In genomic region chr2:148565272-148565894, GRCh38 we compare ENCODE assay signal across 12 cellular contexts.
DNase-seq lines count a peak whose midpoint lies in the region; ATAC-seq, FAIRE-seq and TF ChIP-seq lines count a peak whose summit lies in the region.
"Had no signal": no experiment of that assay in that cellular context is flagged by ENCODE, and none has a peak within 500 bp of the region (broad histone marks: within the 10 kb centered on the region; RNA-seq: fewer than 3 reads in every experiment).

No MANE protein-coding gene starts in this region.

- H3K4me3 ChIP-seq in WERI-Rb-1 (ENCODE audit: low read depth, low read length) (no peak overlapping the region), spleen (no peak overlapping the region)
- H3K4me3 ChIP-seq: sigmoid colon had no signal

- H3K9me3 ChIP-seq in WERI-Rb-1 (ENCODE audit: severe bottlenecking) (no peaks in the 10 kb centered on the region), spleen (no peaks in the 10 kb centered on the region)
- H3K9me3 ChIP-seq: sigmoid colon had no signal

- H3K27ac Mint-ChIP-seq in activated CD4-positive, alpha-beta T cell treated with anti-CD3 and anti-CD28 coated beads for 36 hours = no peak overlapping the region
- H3K27ac Mint-ChIP-seq: activated T-cell treated with anti-CD3 and anti-CD28 coated beads, Interleukin-2, amount 50 U/mL, for 72 hours had no signal

- peak; percentile 39 for TF ChIP-seq CTCF in WERI-Rb-1 (IDR thresholded peaks at IDR 0.05; ENCODE audit: low read depth, low read length)
- TF ChIP-seq CTCF in spleen (IDR thresholded peaks at IDR 0.05 in 8 of 11, conservative IDR thresholded peaks at IDR 0.05 in 3 of 11) = peak in 4 of 11 experiments; percentile 18 to 27 (median 24)

- peaks cover 12% of the 10 kb centered on the region for H3K4me1 Mint-ChIP-seq in activated CD4-positive, alpha-beta T cell treated with anti-CD3 and anti-CD28 coated beads for 36 hours

- CTCF ChIA-PET in activated CD4-positive, alpha-beta T cell treated with anti-CD3 and anti-CD28 coated beads for 36 hours (lab: Charles Lee) = interaction anchor here (1.1 kb wide), 1 partner anchor 10 kb away, joined by 4 read pairs; no protein-coding TSS in a partner anchor

- no peak for ATAC-seq in HG02678 (IDR thresholded peaks at IDR 0.05; ENCODE audit: unreplicated experiment)
- no peak for ATAC-seq in activated CD4-positive, alpha-beta T cell treated with anti-CD3 and anti-CD28 coated beads for 36 hours
- ATAC-seq: activated T-cell treated with anti-CD3 and anti-CD28 coated beads, Interleukin-2, amount 50 U/mL, for 72 hours; left lobe of liver had no signal

- H3K27me3 ChIP-seq in WERI-Rb-1 (ENCODE audit: insufficient read depth, low read depth, severe bottlenecking) (no peaks in the 10 kb centered on the region), spleen (replicated peaks in 1 of 7) (peaks cover 0 to 9% (median 0%) of the 10 kb centered on the region in 7 donors)
- H3K27me3 ChIP-seq: sigmoid colon had no signal

- H3K27me3 Mint-ChIP-seq in activated CD4-positive, alpha-beta T cell treated with anti-CD3 and anti-CD28 coated beads for 36 hours = no peaks in the 10 kb centered on the region

- DNase-seq in COLO668 (lab: John Stamatoyannopoulos, UW; ENCODE audit: unreplicated experiment) (peak; percentile 12), HTR-8/SVneo (ENCODE audit: insufficient read length, low spot score) (peak; percentile 28), WERI-Rb-1 (peak; percentile 13), iris pigment epithelial cell (ENCODE audit: low read depth) (peak; percentile 3), spleen (no peak), GM03348 (ENCODE audit: low spot score) (no peak)
- no peak for DNase-seq in activated CD4-positive, alpha-beta T cell treated with anti-CD3 and anti-CD28 coated beads for 36 hours
- DNase-seq: activated T-cell treated with anti-CD3 and anti-CD28 coated beads, Interleukin-2, amount 50 U/mL, for 72 hours; DMS79 treated with DMSO at 0.1 percent for 48 hours; sigmoid colon had no signal

- H3K36me3 Mint-ChIP-seq in activated CD4-positive, alpha-beta T cell treated with anti-CD3 and anti-CD28 coated beads for 36 hours (ENCODE audit: low read depth) = no peaks in the 10 kb centered on the region

- intact Hi-C loops in spleen (cut with DNase I; ENCODE audit: low total_unique reads) = no loop called here
- intact Hi-C loops in activated CD4-positive, alpha-beta T cell treated with anti-CD3 and anti-CD28 coated beads for 36 hours (cut with DNase I, micrococcal nuclease) = loop anchor here in 1 of 2 experiments (5.0 kb wide), 1 partner anchor 422 kb away; no protein-coding TSS in a partner anchor

- no peak for FAIRE-seq in HTR-8/SVneo (lab: Jason Lieb, UNC)

- no peaks in the 10 kb centered on the region for H3K4me1 ChIP-seq in spleen
- H3K4me1 ChIP-seq: sigmoid colon had no signal

- POLR2A ChIA-PET in activated CD4-positive, alpha-beta T cell treated with anti-CD3 and anti-CD28 coated beads for 36 hours (lab: Charles Lee) = no interaction called here

- WGBS in spleen, 5 donors = 54 to 76% (median 74%) methylated on average over 4 of the region's 4 CpGs

- no peaks in the 10 kb centered on the region for H3K36me3 ChIP-seq in WERI-Rb-1
- H3K36me3 ChIP-seq in spleen = no peaks in the 10 kb centered on the region
- H3K36me3 ChIP-seq: sigmoid colon had no signal

- no peak overlapping the region for H3K4me3 Mint-ChIP-seq in activated CD4-positive, alpha-beta T cell treated with anti-CD3 and anti-CD28 coated beads for 36 hours
- H3K4me3 Mint-ChIP-seq: activated T-cell treated with anti-CD3 and anti-CD28 coated beads, Interleukin-2, amount 50 U/mL, for 72 hours had no signal

- H3K27ac ChIP-seq in WERI-Rb-1 (no peak overlapping the region), spleen (no peak overlapping the region)
- H3K27ac ChIP-seq: sigmoid colon had no signal

- TF ChIP-seq POLR2A in spleen (IDR thresholded peaks at IDR 0.05) = no peak

- H3K9me3 Mint-ChIP-seq in activated CD4-positive, alpha-beta T cell treated with anti-CD3 and anti-CD28 coated beads for 36 hours (ENCODE audit: low read depth) = no peaks in the 10 kb centered on the region

Comparison
In these comparisons a context has a peak if more than half of its experiments do, and no peak if none do; other contexts are left out.
1. DNase-seq: peak in COLO668 (single experiment), HTR-8/SVneo (single experiment), WERI-Rb-1 (single experiment) and iris pigment epithelial cell (single experiment); none in spleen (single experiment), GM03348 (single experiment) and activated CD4-positive, alpha-beta T cell treated with anti-CD3 and anti-CD28 coated beads for 36 hours (single experiment).